ENCODE assay signal across 10 cellular contexts in the genomic region with DNA sequence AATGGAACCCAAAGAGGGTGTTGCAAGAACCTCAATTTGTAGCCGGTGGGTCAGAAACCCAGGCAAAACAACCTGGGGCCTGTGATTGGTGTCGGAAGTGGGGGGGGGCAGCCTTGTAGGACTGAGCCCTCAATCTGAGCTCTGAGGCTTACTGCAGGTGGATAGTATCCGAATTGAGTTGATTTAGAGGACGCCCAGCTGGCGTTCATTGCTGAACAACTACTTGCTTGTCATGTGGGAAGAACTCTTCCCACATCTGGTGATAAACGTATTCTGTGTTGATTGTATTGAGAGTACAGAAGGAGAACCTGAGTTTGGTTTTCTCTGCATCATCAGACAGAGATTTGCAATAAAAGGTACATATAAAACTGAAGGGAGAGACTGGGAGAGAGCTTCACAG.
"Had no signal": no experiment of that assay in that cellular context is flagged by ENCODE, and none has a peak within 500 bp of the region (broad histone marks: within the 10 kb centered on the region; RNA-seq: fewer than 3 reads in every experiment).

No MANE protein-coding gene starts in this region.

- H3K27ac Mint-ChIP-seq: activated CD8-positive, alpha-beta T cell treated with anti-CD3 and anti-CD28 coated beads for 36 hours; activated T-cell treated with anti-CD3 and anti-CD28 coated beads, Interleukin-2, amount 50 U/mL, for 72 hours; naive thymus-derived CD4-positive, alpha-beta T cell had no signal

- ATAC-seq: activated CD8-positive, alpha-beta T cell treated with anti-CD3 and anti-CD28 coated beads for 36 hours; activated T-cell treated with anti-CD3 and anti-CD28 coated beads, Interleukin-2, amount 50 U/mL, for 72 hours; left cardiac atrium; naive thymus-derived CD4-positive, alpha-beta T cell had no signal

- H3K27me3 Mint-ChIP-seq: activated CD8-positive, alpha-beta T cell treated with anti-CD3 and anti-CD28 coated beads for 36 hours; naive thymus-derived CD4-positive, alpha-beta T cell had no signal

- H3K27ac ChIP-seq: tibial nerve had no signal

- H3K27me3 ChIP-seq: tibial nerve had no signal

- H3K4me3 Mint-ChIP-seq: activated CD8-positive, alpha-beta T cell treated with anti-CD3 and anti-CD28 coated beads for 36 hours; activated T-cell treated with anti-CD3 and anti-CD28 coated beads, Interleukin-2, amount 50 U/mL, for 72 hours had no signal

- H3K4me3 ChIP-seq: lung, tibial nerve had no signal

- H3K9me3 Mint-ChIP-seq: activated CD8-positive, alpha-beta T cell treated with anti-CD3 and anti-CD28 coated beads for 36 hours; activated T-cell treated with anti-CD3 and anti-CD28 coated beads, Interleukin-2, amount 50 U/mL, for 72 hours had no signal

- H3K9me3 ChIP-seq: tibial nerve had no signal

- DNase-seq: activated CD8-positive, alpha-beta memory T cell treated with anti-CD3 and anti-CD28 coated beads, Interleukin-2, amount 50 U/mL, for 4 hours; activated CD8-positive, alpha-beta T cell treated with anti-CD3 and anti-CD28 coated beads for 36 hours; activated naive CD4-positive, alpha-beta T cell; activated T-cell treated with anti-CD3 and anti-CD28 coated beads, Interleukin-2, amount 50 U/mL, for 72 hours; foreskin melanocyte; left cardiac atrium; naive thymus-derived CD4-positive, alpha-beta T cell; T-helper 9 cell had no signal

- H3K36me3 ChIP-seq: tibial nerve had no signal
